In the genomic region with DNA sequence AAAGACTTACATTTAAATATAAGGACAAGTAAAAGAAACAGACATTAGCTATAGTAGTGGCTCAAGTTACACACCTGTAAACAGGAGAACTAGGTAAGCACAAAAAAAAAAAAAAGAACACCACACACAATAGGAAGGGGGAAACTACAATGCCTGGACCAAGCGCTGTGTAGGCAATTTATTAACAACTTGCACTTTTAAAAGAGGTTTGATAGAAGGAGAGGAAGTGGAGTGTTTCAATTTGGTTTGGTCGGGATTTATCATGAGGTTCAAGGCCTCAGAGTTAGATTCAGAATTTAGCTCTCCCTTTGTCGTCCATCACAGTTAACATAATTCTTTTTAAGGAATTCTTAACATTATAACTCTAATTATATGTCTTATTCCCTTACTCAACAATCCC, we compare ENCODE assay signal across 8 cellular contexts. TPM values are rescaled to one million over a fixed set of nuclear protein-coding genes. Genes with fewer than 3 reads are reported as not detected.
A peak's percentile ranks its signal among the peaks of the same experiment; 100 is the strongest.
DNase-seq lines count a peak whose midpoint lies in the region; ATAC-seq and TF ChIP-seq lines count a peak whose summit lies in the region.

No MANE protein-coding gene starts in this region.

- WGBS in neuronal stem cell (ENCODE audit: extremely low coverage in 2 of 2, insufficient read length in 2 of 2, insufficient replicate concordance in 1 of 2), 2 donors, result no CpG with 5 or more reads among the region's 3 CpGs

- H3K27me3 ChIP-seq in Caco-2 (replicated peaks; ENCODE audit: control insufficient read depth, insufficient read depth, low read length) (no peaks in the 10 kb centered on the region), MG63 (no peaks in the 10 kb centered on the region), neuronal stem cell (ENCODE audit: control insufficient read depth in 3 of 3, insufficient read depth in 3 of 3, low read depth in 1 of 3, low read length in 3 of 3) (no peaks in the 10 kb centered on the region), foreskin keratinocyte (no peaks in the 10 kb centered on the region)

- intact Hi-C loops in Caco-2 (cut with micrococcal nuclease; ENCODE audit: unreplicated experiment), result no loop called here

- no peak overlapping the region for H2BK12ac ChIP-seq in neuronal stem cell (ENCODE audit: low read length)

- H2BK15ac ChIP-seq in neuronal stem cell (ENCODE audit: low read length), result no peak overlapping the region

- no peaks in the 10 kb centered on the region for H3K9me3 ChIP-seq in Caco-2
- no peaks in the 10 kb centered on the region for H3K9me3 ChIP-seq in MG63
- no peaks in the 10 kb centered on the region for H3K9me3 ChIP-seq in neuronal stem cell (replicated peaks in 1 of 2; ENCODE audit: control insufficient read depth in 2 of 2, insufficient read depth in 1 of 2, low read depth in 1 of 2, low read length in 2 of 2)

- H3K9ac ChIP-seq in neuronal stem cell (ENCODE audit: low read depth, low read length, poor library complexity), result no peak overlapping the region

- TF ChIP-seq CTCF in Caco-2 (IDR thresholded peaks at IDR 0.05; ENCODE audit: insufficient read depth in 1 of 2, low read depth in 1 of 2, low read length in 1 of 2, severe bottlenecking in 1 of 2, unreplicated experiment in 1 of 2) (no peak), coronary artery (IDR thresholded peaks at IDR 0.05) (no peak), foreskin keratinocyte (conservative IDR thresholded peaks at IDR 0.05) (no peak)

- H3K27me3 Mint-ChIP-seq in Caco-2 (ENCODE audit: insufficient read depth, unreplicated experiment), result no peaks in the 10 kb centered on the region

- no peak overlapping the region for H3K14ac ChIP-seq in neuronal stem cell (ENCODE audit: low read length)

- no peak overlapping the region for H3K27ac Mint-ChIP-seq in Caco-2 (ENCODE audit: unreplicated experiment)

- POLR2A ChIA-PET in Caco-2 (lab: Charles Lee), result interaction anchor here (0.5 to 1.7 kb wide), 4 partner anchors 9 to 98 kb away, joined by 5 to 17 read pairs (median 8); no protein-coding TSS in a partner anchor

- no peak for ATAC-seq in foreskin keratinocyte
- ATAC-seq in HG03108 (IDR thresholded peaks at IDR 0.05; ENCODE audit: unreplicated experiment), result no peak
- ATAC-seq in HG02852 (IDR thresholded peaks at IDR 0.05; ENCODE audit: unreplicated experiment), result no peak

- peak overlapping the region; percentile 49 for H3K4me2 ChIP-seq in neuronal stem cell (ENCODE audit: insufficient read depth, low read length, poor library complexity, severe bottlenecking)

- H3K36me3 Mint-ChIP-seq in Caco-2 (ENCODE audit: insufficient read depth, unreplicated experiment), result no peaks in the 10 kb centered on the region

- H4K91ac ChIP-seq in neuronal stem cell (ENCODE audit: low read depth, low read length, poor library complexity), result no peak overlapping the region

- H3K4me1 ChIP-seq in Caco-2 (peaks cover 22% of the 10 kb centered on the region), neuronal stem cell (ENCODE audit: control insufficient read depth in 2 of 2, insufficient read depth in 1 of 2, low read depth in 1 of 2, low read length in 2 of 2) (peaks cover 0 to 11% of the 10 kb centered on the region in 2 donors), foreskin keratinocyte (peaks cover 3% of the 10 kb centered on the region)

- H2AFZ ChIP-seq in neuronal stem cell (ENCODE audit: low read length), result peak overlapping the region; percentile 83

- no peaks in the 10 kb centered on the region for H3K36me3 ChIP-seq in Caco-2 (ENCODE audit: control insufficient read depth, insufficient read depth, low read length)
- no peaks in the 10 kb centered on the region for H3K36me3 ChIP-seq in MG63
- peaks cover 2 to 10% of the 10 kb centered on the region in 2 donors for H3K36me3 ChIP-seq in neuronal stem cell (replicated peaks in 1 of 2; ENCODE audit: control insufficient read depth in 2 of 2, insufficient read depth in 2 of 2, low read length in 2 of 2)

- H3K27ac ChIP-seq in coronary artery (no peak overlapping the region), neuronal stem cell (replicated peaks; ENCODE audit: low read length) (no peak overlapping the region), foreskin keratinocyte (no peak overlapping the region)

- peaks cover 7% of the 10 kb centered on the region for H3K4me1 Mint-ChIP-seq in Caco-2 (ENCODE audit: low read depth, unreplicated experiment)

- no peaks in the 10 kb centered on the region for H3K9me3 Mint-ChIP-seq in Caco-2 (ENCODE audit: unreplicated experiment)

- H3K4me3 Mint-ChIP-seq in Caco-2 (ENCODE audit: unreplicated experiment), result no peak overlapping the region

- DNase-seq in Caco-2 (no peak), MG63 (no peak), coronary artery (ENCODE audit: low spot score) (no peak), neuronal stem cell (ENCODE audit: low spot score) (no peak), foreskin keratinocyte (no peak)
- DNase-seq in stimulated activated CD4-positive, alpha-beta T cell treated with anti-CD3 and anti-CD28 coated beads, Interleukin-12 subunit alpha, Interleukin-12 subunit beta, amount 100 ng/mL, for 4 hours, result no peak

- no peaks in the 10 kb centered on the region for H3K79me1 ChIP-seq in neuronal stem cell (ENCODE audit: low read depth, low read length)

- no peak overlapping the region for H3K4ac ChIP-seq in neuronal stem cell (ENCODE audit: low read length)

- H3K23ac ChIP-seq in neuronal stem cell (ENCODE audit: low read depth, low read length, poor library complexity), result no peak overlapping the region

- no peak overlapping the region for H2BK120ac ChIP-seq in neuronal stem cell (ENCODE audit: low read depth, low read length)

- H3K4me3 ChIP-seq in Caco-2 (ENCODE audit: low read depth, low read length) (peak overlapping the region; percentile 52), MG63 (peak overlapping the region; percentile 70), coronary artery (peak overlapping the region; percentile 92), neuronal stem cell (ENCODE audit: low read length in 2 of 2) (peak overlapping the region in 1 of 2 donors; percentile 55)

- H3K18ac ChIP-seq in neuronal stem cell (ENCODE audit: low read length), result no peak overlapping the region

- H4K8ac ChIP-seq in neuronal stem cell (ENCODE audit: low read depth, low read length), result no peak overlapping the region

- no peak overlapping the region for H2BK5ac ChIP-seq in neuronal stem cell (ENCODE audit: low read length)

- BruUV-seq in Caco-2 (replicated peaks; lab: Mats Ljungman, UMichigan), result TSS peak; percentile 77

- H2AK5ac ChIP-seq in neuronal stem cell (ENCODE audit: low read depth, low read length), result no peak overlapping the region

- CTCF ChIA-PET in Caco-2 (lab: Charles Lee), result interaction anchor here (1.5 to 3.0 kb wide), 2 partner anchors 10 to 25 kb away, joined by 11 to 23 read pairs; a partner anchor contains a TSS

RNA-seq across cellular contexts. Expression of a gene that starts 1.1 kb away (rescaled TPM):
- 17.9 and 18.5 TPM in 2 replicates for total RNA-seq in Caco-2 (2022)
- 1.1 and 1.3 TPM in 2 replicates for total RNA-seq in MG63 (2014; rRNA removed; shearing (Covaris generic); ENCODE audit: low replicate concordance)
- polyA plus RNA-seq in neuronal stem cell (2013, experiment 1 of 2), result 26.2 TPM
- polyA plus RNA-seq in neuronal stem cell (2013, experiment 2 of 2), result 26.0 TPM
- 1.1 and 1.3 TPM in 2 replicates for total RNA-seq in foreskin keratinocyte
- 0.27 and 0.35 TPM in 2 replicates for polyA plus RNA-seq in foreskin keratinocyte

RNA-seq across cellular contexts. Expression of a gene that starts 24.7 kb away (rescaled TPM):
- 40.0 and 43.7 TPM in 2 replicates for total RNA-seq in Caco-2 (2022)
- total RNA-seq in MG63 (2014; rRNA removed; shearing (Covaris generic); ENCODE audit: low replicate concordance), result 7.7 and 13.7 TPM in 2 replicates
- polyA plus RNA-seq in neuronal stem cell (2013, experiment 1 of 2), result 15.9 TPM
- polyA plus RNA-seq in neuronal stem cell (2013, experiment 2 of 2), result 15.4 TPM
- total RNA-seq in foreskin keratinocyte, result 30.2 and 33.2 TPM in 2 replicates
- 16.3 and 17.5 TPM in 2 replicates for polyA plus RNA-seq in foreskin keratinocyte

RNA-seq across cellular contexts. Expression of a gene that starts 25.0 kb away (rescaled TPM):
- total RNA-seq in Caco-2 (2022) (42.6 and 45.9 TPM in 2 replicates), foreskin keratinocyte (29.2 and 35.2 TPM in 2 replicates)
- 34.0 and 64.8 TPM in 2 replicates for total RNA-seq in MG63 (2014; rRNA removed; shearing (Covaris generic); ENCODE audit: low replicate concordance)
- 16.2 TPM for polyA plus RNA-seq in neuronal stem cell (2013, experiment 1 of 2)
- polyA plus RNA-seq in neuronal stem cell (2013, experiment 2 of 2), result 15.3 TPM
- 34.8 and 39.2 TPM in 2 replicates for polyA plus RNA-seq in foreskin keratinocyte

RNA-seq across cellular contexts. Expression of a gene that starts 45.3 kb away (rescaled TPM):
- total RNA-seq in Caco-2 (2022) (24.7 and 26.9 TPM in 2 replicates), foreskin keratinocyte (67.5 and 73.4 TPM in 2 replicates)
- 7.5 and 29.8 TPM in 2 replicates for total RNA-seq in MG63 (2014; rRNA removed; shearing (Covaris generic); ENCODE audit: low replicate concordance)
- 14.7 TPM for polyA plus RNA-seq in neuronal stem cell (2013, experiment 1 of 2)
- 15.1 TPM for polyA plus RNA-seq in neuronal stem cell (2013, experiment 2 of 2)
- polyA plus RNA-seq in foreskin keratinocyte, result 77.0 and 78.6 TPM in 2 replicates
